Comparison of ENCODE assay signal across 17 cellular contexts in genomic region chr14:101835566-101835965, GRCh38.
DNase-seq lines count a peak whose midpoint lies in the region; ATAC-seq lines count a peak whose summit lies in the region.
"Had no signal": no experiment of that assay in that cellular context is flagged by ENCODE, and none has a peak within 500 bp of the region (broad histone marks: within the 10 kb centered on the region; RNA-seq: fewer than 3 reads in every experiment).

No MANE protein-coding gene starts in this region.

- DNase-seq in stimulated activated naive CD8-positive, alpha-beta T cell treated with anti-CD3 and anti-CD28 coated beads, Interleukin-15, amount 100 ng/mL, for 72 hours = no peak
- no peak for DNase-seq in effector memory CD4-positive, alpha-beta T cell
- DNase-seq in natural killer cell treated with Interleukin-12 subunit alpha and Interleukin-12 subunit beta and Interleukin-15 and Interleukin-18, amount 100 ng/mL, for 72 hours (ENCODE audit: low spot score) = no peak
- DNase-seq in pons (ENCODE audit: low spot score) (no peak), NCI-H69 (lab: John Stamatoyannopoulos, UW) (no peak), SJCRH30 (no peak), putamen (ENCODE audit: low spot score) (no peak)
- DNase-seq: activated CD4-positive, alpha-beta T cell treated with anti-CD3 and anti-CD28 coated beads, Interleukin-2, amount 50 U/mL, for 48 hours; AML-193; dorsolateral prefrontal cortex; foreskin melanocyte; MV-4-11; stimulated activated CD8-positive, alpha-beta memory T cell treated with anti-CD3 and anti-CD28 coated beads, Interleukin-4, amount 100 ng/mL, for 48 hours had no signal

- peaks cover 27% of the 10 kb centered on the region for H3K36me3 ChIP-seq in effector memory CD4-positive, alpha-beta T cell (ENCODE audit: control insufficient read depth, insufficient read depth, low read length)
- peaks cover 13% of the 10 kb centered on the region for H3K36me3 ChIP-seq in SJCRH30
- H3K36me3 ChIP-seq: neural progenitor cell had no signal

- peaks cover 92% of the 10 kb centered on the region for H3K4me1 Mint-ChIP-seq in stimulated activated naive CD8-positive, alpha-beta T cell treated with anti-CD3 and anti-CD28 coated beads, Interleukin-15, Interleukin-2, amounts not matched to agents 100 ng/mL and 50 ng/mL, for 24 hours (ENCODE audit: low read depth)
- H3K4me1 Mint-ChIP-seq in stimulated activated naive CD8-positive, alpha-beta T cell treated with anti-CD3 and anti-CD28 coated beads, Interleukin-15, amount 100 ng/mL, for 72 hours = peaks cover 97% of the 10 kb centered on the region
- peaks cover 48 to 66% of the 10 kb centered on the region in 2 donors for H3K4me1 Mint-ChIP-seq in natural killer cell treated with Interleukin-12 subunit alpha and Interleukin-12 subunit beta and Interleukin-15 and Interleukin-18, amount 100 ng/mL, for 72 hours (ENCODE audit: low read depth in 2 of 2)

- H3K27me3 Mint-ChIP-seq in stimulated activated naive CD8-positive, alpha-beta T cell treated with anti-CD3 and anti-CD28 coated beads, Interleukin-15, Interleukin-2, amounts not matched to agents 100 ng/mL and 50 ng/mL, for 24 hours = no peaks in the 10 kb centered on the region
- no peaks in the 10 kb centered on the region for H3K27me3 Mint-ChIP-seq in stimulated activated naive CD8-positive, alpha-beta T cell treated with anti-CD3 and anti-CD28 coated beads, Interleukin-15, amount 100 ng/mL, for 72 hours
- no peaks in the 10 kb centered on the region for H3K27me3 Mint-ChIP-seq in natural killer cell treated with Interleukin-12 subunit alpha and Interleukin-12 subunit beta and Interleukin-15 and Interleukin-18, amount 100 ng/mL, for 72 hours

- H3K27me3 ChIP-seq in effector memory CD4-positive, alpha-beta T cell (replicated peaks; ENCODE audit: control insufficient read depth, insufficient read depth, low read length, poor library complexity, severe bottlenecking) = no peaks in the 10 kb centered on the region
- H3K27me3 ChIP-seq in SJCRH30 = no peaks in the 10 kb centered on the region
- H3K27me3 ChIP-seq: ascending aorta, dorsolateral prefrontal cortex, neural progenitor cell had no signal

- no peak for ATAC-seq in stimulated activated naive CD8-positive, alpha-beta T cell treated with anti-CD3 and anti-CD28 coated beads, Interleukin-15, amount 100 ng/mL, for 72 hours
- ATAC-seq in natural killer cell treated with Interleukin-12 subunit alpha and Interleukin-12 subunit beta and Interleukin-15 and Interleukin-18, amount 100 ng/mL, for 72 hours = no peak
- ATAC-seq: HCT116 had no signal

- peaks cover 36% of the 10 kb centered on the region for H3K36me3 Mint-ChIP-seq in stimulated activated naive CD8-positive, alpha-beta T cell treated with anti-CD3 and anti-CD28 coated beads, Interleukin-15, Interleukin-2, amounts not matched to agents 100 ng/mL and 50 ng/mL, for 24 hours (ENCODE audit: low read depth)
- no peaks in the 10 kb centered on the region for H3K36me3 Mint-ChIP-seq in natural killer cell treated with Interleukin-12 subunit alpha and Interleukin-12 subunit beta and Interleukin-15 and Interleukin-18, amount 100 ng/mL, for 72 hours

- H3K4me3 ChIP-seq in effector memory CD4-positive, alpha-beta T cell (ENCODE audit: insufficient read depth, low read depth, low read length, poor library complexity, severe bottlenecking) = no peak overlapping the region
- H3K4me3 ChIP-seq in SJCRH30 = no peak overlapping the region
- H3K4me3 ChIP-seq: neural progenitor cell had no signal

- no peaks in the 10 kb centered on the region for H3K9me3 ChIP-seq in effector memory CD4-positive, alpha-beta T cell (ENCODE audit: control insufficient read depth, low read length)
- H3K9me3 ChIP-seq in SJCRH30 (replicated peaks) = no peaks in the 10 kb centered on the region
- H3K9me3 ChIP-seq: ascending aorta had no signal

- H3K9me3 Mint-ChIP-seq in stimulated activated naive CD8-positive, alpha-beta T cell treated with anti-CD3 and anti-CD28 coated beads, Interleukin-15, Interleukin-2, amounts not matched to agents 100 ng/mL and 50 ng/mL, for 24 hours = no peaks in the 10 kb centered on the region
- no peaks in the 10 kb centered on the region for H3K9me3 Mint-ChIP-seq in stimulated activated naive CD8-positive, alpha-beta T cell treated with anti-CD3 and anti-CD28 coated beads, Interleukin-15, amount 100 ng/mL, for 72 hours
- no peaks in the 10 kb centered on the region for H3K9me3 Mint-ChIP-seq in natural killer cell treated with Interleukin-12 subunit alpha and Interleukin-12 subunit beta and Interleukin-15 and Interleukin-18, amount 100 ng/mL, for 72 hours
- H3K9me3 Mint-ChIP-seq: neural progenitor cell had no signal

- H3K4me3 Mint-ChIP-seq in stimulated activated naive CD8-positive, alpha-beta T cell treated with anti-CD3 and anti-CD28 coated beads, Interleukin-15, Interleukin-2, amounts not matched to agents 100 ng/mL and 50 ng/mL, for 24 hours = no peak overlapping the region
- peak overlapping the region in 1 of 2 donors; percentile 15 for H3K4me3 Mint-ChIP-seq in stimulated activated naive CD8-positive, alpha-beta T cell treated with anti-CD3 and anti-CD28 coated beads, Interleukin-15, amount 100 ng/mL, for 72 hours
- peak overlapping the region; percentile 27 for H3K4me3 Mint-ChIP-seq in natural killer cell treated with Interleukin-12 subunit alpha and Interleukin-12 subunit beta and Interleukin-15 and Interleukin-18, amount 100 ng/mL, for 72 hours
- H3K4me3 Mint-ChIP-seq: neural progenitor cell had no signal

- H3K27ac ChIP-seq in effector memory CD4-positive, alpha-beta T cell (ENCODE audit: insufficient read depth, low read length, poor library complexity, severe bottlenecking) = peak overlapping the region; percentile 3
- H3K27ac ChIP-seq in SJCRH30 = no peak overlapping the region
- H3K27ac ChIP-seq: neural progenitor cell had no signal

- peak overlapping the region; percentile 75 for H3K27ac Mint-ChIP-seq in stimulated activated naive CD8-positive, alpha-beta T cell treated with anti-CD3 and anti-CD28 coated beads, Interleukin-15, Interleukin-2, amounts not matched to agents 100 ng/mL and 50 ng/mL, for 24 hours
- H3K27ac Mint-ChIP-seq in stimulated activated naive CD8-positive, alpha-beta T cell treated with anti-CD3 and anti-CD28 coated beads, Interleukin-15, amount 100 ng/mL, for 72 hours = peak overlapping the region in 1 of 2 donors; percentile 41
- H3K27ac Mint-ChIP-seq in natural killer cell treated with Interleukin-12 subunit alpha and Interleukin-12 subunit beta and Interleukin-15 and Interleukin-18, amount 100 ng/mL, for 72 hours = peak overlapping the region; percentile 64 to 83
- H3K27ac Mint-ChIP-seq: neural progenitor cell had no signal

- H3K4me1 ChIP-seq in effector memory CD4-positive, alpha-beta T cell (ENCODE audit: control insufficient read depth, insufficient read depth, low read length, poor library complexity, severe bottlenecking) = peaks cover 49% of the 10 kb centered on the region
- H3K4me1 ChIP-seq in SJCRH30 = no peaks in the 10 kb centered on the region
- H3K4me1 ChIP-seq: neural progenitor cell had no signal
